8 cellular contexts compared by ENCODE assay signal in genomic region chr22:36781656-36782627, GRCh38. TPM values are rescaled to one million over a fixed set of nuclear protein-coding genes. Genes with fewer than 3 reads are reported as not detected.
DNase-seq lines count a peak whose midpoint lies in the region; FAIRE-seq and TF ChIP-seq lines count a peak whose summit lies in the region.

No MANE protein-coding gene starts in this region.

- POLR2A ChIA-PET in AG04450 (lab: Yijun Ruan, JAX), result no interaction called here

- no peak overlapping the region for H3K4me3 ChIP-seq in AG04450 (ENCODE audit: low read depth, low read length)
- H3K4me3 ChIP-seq in SJCRH30, result no peak overlapping the region

- CTCF ChIA-PET in AG04450 (lab: Charles Lee), result interaction anchor here (0.6 to 7.3 kb wide), 11 partner anchors 8 to 418 kb away, joined by 3 to 45 read pairs (median 3); no protein-coding TSS in a partner anchor

- peak; percentile 93 for FAIRE-seq in GM18507 (lab: Jason Lieb, UNC)
- FAIRE-seq in HTR-8/SVneo (lab: Jason Lieb, UNC), result no peak
- no peak for FAIRE-seq in frontal cortex (lab: Jason Lieb, UNC)

- H3K27me3 ChIP-seq in AG04450 (ENCODE audit: control insufficient read depth, insufficient read depth, low read length) (peaks cover 26% of the 10 kb centered on the region), SJCRH30 (peaks cover 8% of the 10 kb centered on the region; the same call in 1 of the 2 replicates)

- H3K9me3 ChIP-seq in AG04450 (ENCODE audit: control insufficient read depth, insufficient read depth, low read length) (no peaks in the 10 kb centered on the region), SJCRH30 (replicated peaks) (no peaks in the 10 kb centered on the region)

- DNase-seq in AG04450 (ENCODE audit: low read depth, low spot score) (peak; percentile 76), GM18507 (ENCODE audit: extremely low spot score, insufficient read length, low read depth) (peak; percentile 69), HTR-8/SVneo (ENCODE audit: insufficient read length, low spot score) (peak; percentile 73), SJCRH30 (peak; percentile 48 to 65), activated gamma-delta T cell (lab: John Stamatoyannopoulos, UW) (peak; percentile 50), frontal cortex (ENCODE audit: low spot score in 2 of 2) (peak; percentile 66 to 89), nucleus accumbens (lab: John Stamatoyannopoulos, UW) (peak in 52 of 56 donors; percentile 6 to 85 (median 58)), stromal cell of bone marrow (ENCODE audit: low read depth) (peak; percentile 63)

- H3K27ac ChIP-seq in AG04450 (ENCODE audit: low read depth, low read length), result peak overlapping the region; percentile 73
- no peak overlapping the region for H3K27ac ChIP-seq in SJCRH30

- no peaks in the 10 kb centered on the region for H3K36me3 ChIP-seq in SJCRH30

- peak; percentile 86 for TF ChIP-seq CTCF in AG04450 (IDR thresholded peaks at IDR 0.05; ENCODE audit: low read depth, low read length)

- no peaks in the 10 kb centered on the region for H3K4me1 ChIP-seq in SJCRH30

RNA-seq across cellular contexts. Expression of gene IFT27, which starts 6.0 kb away (rescaled TPM):
- 22.5 and 25.5 TPM in 2 replicates for polyA plus RNA-seq in AG04450 (2011; rRNA removed)
- 10.1 and 14.7 TPM in 2 replicates for polyA minus RNA-seq in AG04450 (2011; rRNA and poly(A)+ RNA removed)
- 1.8 and 2.2 TPM in 2 replicates for total RNA-seq in SJCRH30 (2014; rRNA removed; shearing (Covaris generic))
- total RNA-seq in frontal cortex, result 17.5 TPM

RNA-seq across cellular contexts. Expression of gene PVALB, which starts 34.9 kb away (rescaled TPM):
- polyA plus RNA-seq in AG04450 (2011; rRNA removed), result not detected in 2 replicates
- not detected in 2 replicates for polyA minus RNA-seq in AG04450 (2011; rRNA and poly(A)+ RNA removed)
- total RNA-seq in SJCRH30 (2014; rRNA removed; shearing (Covaris generic)), result 0.45 TPM in 1 of 2 replicates, not detected in the other
- total RNA-seq in frontal cortex, result not detected
